8 cellular contexts compared by ENCODE assay signal in genomic region chr2:23380562-23381065, GRCh38. TPM values are rescaled to one million over a fixed set of nuclear protein-coding genes. Genes with fewer than 3 reads are reported as not detected.
A peak's percentile ranks its signal among the peaks of the same experiment; 100 is the strongest.
DNase-seq lines count a peak whose midpoint lies in the region; ATAC-seq and TF ChIP-seq lines count a peak whose summit lies in the region.

No MANE protein-coding gene starts in this region.

- POLR2A ChIA-PET in CD8-positive, alpha-beta memory T cell (lab: Charles Lee), result no interaction called here
- POLR2A ChIA-PET in WTC11 (lab: Charles Lee), result no interaction called here

- no peak overlapping the region for H3K27ac ChIP-seq in CD8-positive, alpha-beta memory T cell (ENCODE audit: low read depth, low read length)
- H3K27ac ChIP-seq in ovary, result no peak overlapping the region

- peak overlapping the region; percentile 29 for H3K4me3 ChIP-seq in CD8-positive, alpha-beta memory T cell (ENCODE audit: low read length)
- no peak overlapping the region for H3K4me3 ChIP-seq in ovary

- no peaks in the 10 kb centered on the region for H3K27me3 ChIP-seq in CD8-positive, alpha-beta memory T cell (ENCODE audit: insufficient read depth, low read length, poor library complexity, severe bottlenecking)
- no peaks in the 10 kb centered on the region for H3K27me3 ChIP-seq in ovary

- intact Hi-C loops in ovary (cut with DNase I), result no loop called here

- H3K27ac Mint-ChIP-seq in CD8-positive, alpha-beta memory T cell, result peak overlapping the region in 3 of 8 donors; percentile 19 to 35 (median 24)
- H3K27ac Mint-ChIP-seq in activated T-cell treated with anti-CD3 and anti-CD28 coated beads, Interleukin-2, amount 50 U/mL, for 72 hours, result no peak overlapping the region
- no peak overlapping the region for H3K27ac Mint-ChIP-seq in natural killer cell treated with Interleukin-12 subunit alpha and Interleukin-12 subunit beta and Interleukin-15 and Interleukin-18, amount 100 ng/mL, for 72 hours
- H3K27ac Mint-ChIP-seq in WTC11, result no peak overlapping the region; the same call in 1 of the 2 replicates

- WGBS in ovary, 3 donors, result 40 to 43% (median 43%) methylated on average over 4 of the region's 4 CpGs

- peaks cover 0 to 2% (median 0%) of the 10 kb centered on the region in 5 donors for H3K9me3 Mint-ChIP-seq in CD8-positive, alpha-beta memory T cell
- no peaks in the 10 kb centered on the region for H3K9me3 Mint-ChIP-seq in activated T-cell treated with anti-CD3 and anti-CD28 coated beads, Interleukin-2, amount 50 U/mL, for 72 hours
- H3K9me3 Mint-ChIP-seq in natural killer cell treated with Interleukin-12 subunit alpha and Interleukin-12 subunit beta and Interleukin-15 and Interleukin-18, amount 100 ng/mL, for 72 hours, result no peaks in the 10 kb centered on the region
- H3K9me3 Mint-ChIP-seq in WTC11, result no peaks in the 10 kb centered on the region

- no peaks in the 10 kb centered on the region for H3K9me3 ChIP-seq in CD8-positive, alpha-beta memory T cell (ENCODE audit: low read length)
- H3K9me3 ChIP-seq in ovary, result no peaks in the 10 kb centered on the region

- peaks cover 12% of the 10 kb centered on the region for H3K4me1 ChIP-seq in CD8-positive, alpha-beta memory T cell (ENCODE audit: insufficient read depth, low read length)
- H3K4me1 ChIP-seq in ovary (ENCODE audit: insufficient read depth), result no peaks in the 10 kb centered on the region

- H3K4me1 Mint-ChIP-seq in CD8-positive, alpha-beta memory T cell, result peaks cover 14 to 20% (median 18%) of the 10 kb centered on the region in 3 donors
- peaks cover 20% of the 10 kb centered on the region for H3K4me1 Mint-ChIP-seq in activated T-cell treated with anti-CD3 and anti-CD28 coated beads, Interleukin-2, amount 50 U/mL, for 72 hours (ENCODE audit: low read depth)
- H3K4me1 Mint-ChIP-seq in natural killer cell treated with Interleukin-12 subunit alpha and Interleukin-12 subunit beta and Interleukin-15 and Interleukin-18, amount 100 ng/mL, for 72 hours (ENCODE audit: low read depth in 2 of 2), result peaks cover 16 to 27% of the 10 kb centered on the region in 2 donors
- peaks cover 17% of the 10 kb centered on the region for H3K4me1 Mint-ChIP-seq in WTC11

- H3K4me3 Mint-ChIP-seq in CD8-positive, alpha-beta memory T cell, result peak overlapping the region in 6 of 7 donors; percentile 29 to 69 (median 56)
- H3K4me3 Mint-ChIP-seq in activated T-cell treated with anti-CD3 and anti-CD28 coated beads, Interleukin-2, amount 50 U/mL, for 72 hours, result peak overlapping the region; percentile 68 to 79
- peak overlapping the region; percentile 47 for H3K4me3 Mint-ChIP-seq in natural killer cell treated with Interleukin-12 subunit alpha and Interleukin-12 subunit beta and Interleukin-15 and Interleukin-18, amount 100 ng/mL, for 72 hours
- H3K4me3 Mint-ChIP-seq in WTC11, result no peak overlapping the region

- no peak for TF ChIP-seq CTCF in WTC11 (IDR thresholded peaks at IDR 0.05)
- no peak for TF ChIP-seq CTCF in ovary (IDR thresholded peaks at IDR 0.05)

- peak in 1 of 5 donors; percentile 23 for DNase-seq in CD8-positive, alpha-beta memory T cell
- peak; percentile 19 for DNase-seq in KBM-7
- DNase-seq in activated T-cell treated with anti-CD3 and anti-CD28 coated beads, Interleukin-2, amount 50 U/mL, for 72 hours, result peak; percentile 15 to 17
- no peak for DNase-seq in natural killer cell treated with Interleukin-12 subunit alpha and Interleukin-12 subunit beta and Interleukin-15 and Interleukin-18, amount 100 ng/mL, for 72 hours (ENCODE audit: low spot score)
- DNase-seq in WTC11 (ENCODE audit: low spot score), result no peak
- DNase-seq in ovary, result no peak
- DNase-seq in DMS79 treated with DMSO at 0.1 percent for 48 hours (lab: John Stamatoyannopoulos, UW), result no peak

- CTCF ChIA-PET in CD8-positive, alpha-beta memory T cell (lab: Charles Lee), result no interaction called here
- CTCF ChIA-PET in WTC11 (lab: Charles Lee), result no interaction called here

- no peaks in the 10 kb centered on the region for H3K36me3 Mint-ChIP-seq in CD8-positive, alpha-beta memory T cell
- H3K36me3 Mint-ChIP-seq in activated T-cell treated with anti-CD3 and anti-CD28 coated beads, Interleukin-2, amount 50 U/mL, for 72 hours (ENCODE audit: insufficient read depth in 2 of 2), result peaks cover 0 to 3% of the 10 kb centered on the region in 2 donors
- peaks cover 6% of the 10 kb centered on the region for H3K36me3 Mint-ChIP-seq in natural killer cell treated with Interleukin-12 subunit alpha and Interleukin-12 subunit beta and Interleukin-15 and Interleukin-18, amount 100 ng/mL, for 72 hours
- H3K36me3 Mint-ChIP-seq in WTC11, result no peaks in the 10 kb centered on the region

- H3K36me3 ChIP-seq in CD8-positive, alpha-beta memory T cell (ENCODE audit: insufficient read depth, low read length), result no peaks in the 10 kb centered on the region
- no peaks in the 10 kb centered on the region for H3K36me3 ChIP-seq in ovary

- in situ Hi-C loops in KBM-7 (cut with MboI; ENCODE audit: low pct_unique_long_range_greater_than_20kb, low sequenced_read_pairs), result no loop called here

- peaks cover 27 to 59% of the 10 kb centered on the region in 2 donors for H3K27me3 Mint-ChIP-seq in CD8-positive, alpha-beta memory T cell
- peaks cover 53% of the 10 kb centered on the region for H3K27me3 Mint-ChIP-seq in activated T-cell treated with anti-CD3 and anti-CD28 coated beads, Interleukin-2, amount 50 U/mL, for 72 hours (ENCODE audit: low read depth)
- H3K27me3 Mint-ChIP-seq in natural killer cell treated with Interleukin-12 subunit alpha and Interleukin-12 subunit beta and Interleukin-15 and Interleukin-18, amount 100 ng/mL, for 72 hours, result peaks cover 42% of the 10 kb centered on the region in 2 donors
- peaks cover 45% of the 10 kb centered on the region for H3K27me3 Mint-ChIP-seq in WTC11 (ENCODE audit: low read depth)

- ATAC-seq in GM21390 (IDR thresholded peaks at IDR 0.05; ENCODE audit: unreplicated experiment), result peak; percentile 36
- peak; percentile 40 to 49 for ATAC-seq in activated T-cell treated with anti-CD3 and anti-CD28 coated beads, Interleukin-2, amount 50 U/mL, for 72 hours (replicated peaks in 1 of 2)
- no peak for ATAC-seq in natural killer cell treated with Interleukin-12 subunit alpha and Interleukin-12 subunit beta and Interleukin-15 and Interleukin-18, amount 100 ng/mL, for 72 hours
- no peak; the same call in 1 of the 2 replicates for ATAC-seq in WTC11

- TF ChIP-seq POLR2A in ovary (IDR thresholded peaks at IDR 0.05), result no peak

- TF ChIP-seq EP300 in ovary (IDR thresholded peaks at IDR 0.05), result no peak

TF ChIP-seq in WTC11, 78 proteins besides CTCF, POLR2A, EP300 and RAD21 (continues in another document):
- no peak for TF ChIP-seq PREB (CRISPR knock-in tag; IDR thresholded peaks at IDR 0.05; ENCODE audit: borderline replicate concordance)
- TF ChIP-seq NFYB (CRISPR knock-in tag; conservative IDR thresholded peaks at IDR 0.05; ENCODE audit: low read depth), result no peak
- no peak for TF ChIP-seq E2F5 (CRISPR knock-in tag; IDR thresholded peaks at IDR 0.05)
- no peak for TF ChIP-seq ZNF425 (CRISPR knock-in tag; conservative IDR thresholded peaks at IDR 0.05)

RNA-seq across cellular contexts. Expression of gene KLHL29, which starts 4.4 kb away (rescaled TPM):
- total RNA-seq in CD8-positive, alpha-beta memory T cell, result under 1 TPM; 0.11 to 0.13 TPM
- 0.21 TPM for polyA plus RNA-seq in CD8-positive, alpha-beta memory T cell
- total RNA-seq in activated T-cell treated with anti-CD3 and anti-CD28 coated beads, Interleukin-2, amount 50 U/mL, for 72 hours, result 1 to 10 TPM; 2.5 to 4.0 TPM
- total RNA-seq in natural killer cell treated with Interleukin-12 subunit alpha and Interleukin-12 subunit beta and Interleukin-15 and Interleukin-18, amount 100 ng/mL, for 72 hours, result under 1 TPM; 0.11 to 0.12 TPM
- total RNA-seq in WTC11 (2021) (6.8 to 7.3 TPM (median 7.1 TPM) in 3 replicates), ovary (1 to 10 TPM; 3.0 to 6.6 (median 5.3) TPM)
- 1 to 10 TPM; 3.2 to 3.9 TPM for polyA plus RNA-seq in ovary

Comparison
In these comparisons a context has a peak if more than half of its experiments do, and no peak if none do; other contexts are left out.
1. DNase-seq: peak in KBM-7 (single experiment) and activated T-cell treated with anti-CD3 and anti-CD28 coated beads, Interleukin-2, amount 50 U/mL, for 72 hours (2 of 2); none in natural killer cell treated with Interleukin-12 subunit alpha and Interleukin-12 subunit beta and Interleukin-15 and Interleukin-18, amount 100 ng/mL, for 72 hours (single experiment), WTC11 (single experiment), ovary (0 of 5) and DMS79 treated with DMSO at 0.1 percent for 48 hours (single experiment).
2. ATAC-seq: peak in GM21390 (single experiment) and activated T-cell treated with anti-CD3 and anti-CD28 coated beads, Interleukin-2, amount 50 U/mL, for 72 hours (2 of 2); none in natural killer cell treated with Interleukin-12 subunit alpha and Interleukin-12 subunit beta and Interleukin-15 and Interleukin-18, amount 100 ng/mL, for 72 hours (0 of 2) and WTC11 (single experiment).